23 cellular contexts compared by ENCODE assay signal in the genomic region with DNA sequence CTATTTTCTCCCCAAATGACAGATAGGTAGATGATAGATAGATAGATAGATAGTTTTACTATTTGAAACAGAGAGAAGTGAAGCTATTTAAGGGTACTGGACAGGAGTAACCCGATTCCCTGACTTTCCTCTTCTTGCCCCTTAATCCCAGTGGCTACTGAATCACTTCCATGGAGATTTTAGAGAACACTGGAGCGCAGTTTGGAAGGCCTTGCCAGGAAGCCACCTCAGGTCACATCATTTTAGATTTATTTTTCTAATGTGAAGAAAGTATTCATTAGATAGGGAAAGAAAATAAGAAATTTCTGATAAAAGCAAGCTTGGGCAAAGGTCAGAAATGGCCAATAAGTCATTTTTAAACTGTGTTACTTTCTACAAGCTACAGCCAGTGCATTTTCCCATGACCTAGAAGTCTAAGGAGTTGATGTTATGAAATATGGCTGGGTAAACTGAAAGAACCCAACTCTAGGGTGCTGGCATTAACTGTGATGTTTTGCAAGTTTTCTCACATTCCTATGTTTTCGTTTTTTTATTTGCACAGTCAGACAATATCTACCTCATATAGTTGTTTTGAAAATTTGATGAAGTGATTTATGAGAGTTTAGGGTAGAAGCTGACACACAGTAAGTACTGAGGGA.
"Had no signal": no experiment of that assay in that cellular context is flagged by ENCODE, and none has a peak within 500 bp of the region (broad histone marks: within the 10 kb centered on the region; RNA-seq: fewer than 3 reads in every experiment).

No MANE protein-coding gene starts in this region.

- H3K9me3 Mint-ChIP-seq: central memory CD8-positive, alpha-beta T cell; immature natural killer cell; stimulated activated naive B cell treated with anti-CD40 and anti-IgM and Interleukin-4, amounts not matched to agents 10 μg/mL and 1 μg/mL and 100 μg/mL, for 72 hours had no signal

- H3K36me3 ChIP-seq: heart left ventricle, lower lobe of right lung, stomach, suprapubic skin, tibial nerve had no signal

- H3K4me3 Mint-ChIP-seq: activated T-helper 1 cell treated with anti-CD3 and anti-CD28 coated beads, Interleukin-12 subunit alpha, Interleukin-12 subunit beta, Interleukin-2, Interleukin-4 antibody, amounts not matched to agents 30 ng/mL and 10 ng/mL and 1 ng/mL, durations not matched to agents 14 hours and 24 hours and 36 hours; central memory CD8-positive, alpha-beta T cell; immature natural killer cell; nephron; stimulated activated naive B cell treated with anti-CD40 and anti-IgM and Interleukin-4, amounts not matched to agents 10 μg/mL and 1 μg/mL and 100 μg/mL, for 72 hours had no signal

- H3K27me3 ChIP-seq: foreskin keratinocyte, heart left ventricle, stomach, suprapubic skin, tibial nerve had no signal

- H3K36me3 Mint-ChIP-seq: immature natural killer cell; stimulated activated naive B cell treated with anti-CD40 and anti-IgM and Interleukin-4, amounts not matched to agents 10 μg/mL and 1 μg/mL and 100 μg/mL, for 72 hours had no signal

- H3K4me3 ChIP-seq: heart left ventricle, lower lobe of right lung, mucosa of descending colon, stomach, suprapubic skin, tibial nerve had no signal

- H3K27ac ChIP-seq: foreskin keratinocyte, heart left ventricle, lower lobe of right lung, stomach, suprapubic skin, tibial nerve, VCaP had no signal

- ATAC-seq: foreskin keratinocyte; heart left ventricle; left lobe of liver; lower lobe of right lung; mucosa of descending colon; stimulated activated naive B cell treated with anti-CD40 and anti-IgM and Interleukin-4, amounts not matched to agents 10 μg/mL and 1 μg/mL and 100 μg/mL, for 72 hours had no signal

- H3K27ac Mint-ChIP-seq: activated T-helper 1 cell treated with anti-CD3 and anti-CD28 coated beads, Interleukin-12 subunit alpha, Interleukin-12 subunit beta, Interleukin-2, Interleukin-4 antibody, amounts not matched to agents 30 ng/mL and 10 ng/mL and 1 ng/mL, durations not matched to agents 14 hours and 24 hours and 36 hours; immature natural killer cell; stimulated activated naive B cell treated with anti-CD40 and anti-IgM and Interleukin-4, amounts not matched to agents 10 μg/mL and 1 μg/mL and 100 μg/mL, for 72 hours had no signal

- DNase-seq: activated CD4-positive, alpha-beta T cell treated with anti-CD3 and anti-CD28 coated beads for 4 hours; activated CD4-positive, alpha-beta T cell treated with anti-CD3 and anti-CD28 coated beads, Interleukin-2, amount 50 U/mL, for 4 hours; activated CD8-positive, alpha-beta memory T cell treated with anti-CD3 and anti-CD28 coated beads for 24 hours; activated effector memory CD4-positive, alpha-beta T cell treated with anti-CD3 and anti-CD28 coated beads, Interleukin-2, amount 50 U/mL, for 16 hours; activated naive CD4-positive, alpha-beta T cell treated with anti-CD3 and anti-CD28 coated beads, Interleukin-2, amount 50 U/mL, for 16 hours; effector CD8-positive, alpha-beta T cell; foreskin keratinocyte; heart left ventricle; hypothalamus; immature natural killer cell; lower lobe of right lung; mucosa of descending colon; stimulated activated CD4-positive, alpha-beta T cell treated with anti-CD3 and anti-CD28 coated beads, Interleukin-15, amount 100 ng/mL, for 24 hours; stimulated activated CD4-positive, alpha-beta T cell treated with anti-CD3 and anti-CD28 coated beads, Interleukin-2, amount 100 ng/mL, for 24 hours; stimulated activated naive B cell treated with anti-CD40 and anti-IgM and Interleukin-4, amounts not matched to agents 10 μg/mL and 1 μg/mL and 100 μg/mL, for 72 hours; stomach had no signal

- H3K4me1 ChIP-seq: foreskin keratinocyte, heart left ventricle, lower lobe of right lung, stomach, suprapubic skin, tibial nerve had no signal

- H3K27me3 Mint-ChIP-seq: central memory CD8-positive, alpha-beta T cell had no signal

- H3K4me1 Mint-ChIP-seq: central memory CD8-positive, alpha-beta T cell; immature natural killer cell had no signal

- H3K9me3 ChIP-seq: heart left ventricle, lower lobe of right lung, mucosa of descending colon, stomach, suprapubic skin had no signal
